In the genomic region with DNA sequence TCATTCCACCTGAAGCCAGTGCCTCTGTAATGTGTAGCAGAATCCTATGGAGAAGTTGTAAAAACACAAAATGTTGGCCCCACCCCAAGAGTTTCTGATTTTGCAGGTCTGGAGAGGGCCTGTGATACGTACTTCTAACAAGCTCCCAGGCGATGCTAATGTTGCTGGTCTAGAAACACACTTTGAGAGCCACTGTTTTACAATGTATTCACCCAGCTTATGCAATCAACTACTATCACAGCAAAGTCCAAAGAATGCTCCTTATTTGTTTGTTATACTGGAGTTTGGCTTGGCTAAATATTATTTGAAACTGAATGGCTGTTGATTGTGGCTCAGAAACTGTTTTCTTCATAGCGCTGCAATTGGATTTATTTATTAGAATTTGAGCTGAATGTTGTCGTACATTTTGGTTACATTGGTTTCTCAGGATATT, we compare ENCODE assay signal across 9 cellular contexts. TPM values are rescaled to one million over a fixed set of nuclear protein-coding genes. Genes with fewer than 3 reads are reported as not detected.
DNase-seq lines count a peak whose midpoint lies in the region; ATAC-seq and TF ChIP-seq lines count a peak whose summit lies in the region.
"Had no signal": no experiment of that assay in that cellular context is flagged by ENCODE, and none has a peak within 500 bp of the region (broad histone marks: within the 10 kb centered on the region; RNA-seq: fewer than 3 reads in every experiment).

No MANE protein-coding gene starts in this region.

- H3K4me3 ChIP-seq in GM23338 (no peak overlapping the region), Loucy (ENCODE audit: low read length, poor library complexity, severe bottlenecking) (no peak overlapping the region), left lung (no peak overlapping the region), neuronal stem cell (ENCODE audit: low read length in 2 of 2) (no peak overlapping the region), SJCRH30 (no peak overlapping the region)

- H3K9ac ChIP-seq in Loucy (ENCODE audit: low read depth, low read length, poor library complexity, severe bottlenecking): no peak overlapping the region
- H3K9ac ChIP-seq in neuronal stem cell (ENCODE audit: low read depth, low read length, poor library complexity): no peak overlapping the region

- WGBS in neuronal stem cell (ENCODE audit: extremely low coverage in 2 of 2, insufficient read length in 2 of 2, insufficient replicate concordance in 1 of 2), 2 donors: no CpG with 5 or more reads among the region's 4 CpGs

- H2BK12ac ChIP-seq in neuronal stem cell (ENCODE audit: low read length): no peak overlapping the region

- DNase-seq in GM23338 (ENCODE audit: low spot score): no peak
- no peak for DNase-seq in left lung
- DNase-seq in neuronal stem cell (ENCODE audit: low spot score): no peak
- DNase-seq in activated CD8-positive, alpha-beta memory T cell treated with anti-CD3 and anti-CD28 coated beads, Interleukin-2, amount 10 ng/mL, durations not matched to agents 7 days and 5 days: no peak
- no peak for DNase-seq in NCI-H146 treated with DMSO at 0.1 percent for 48 hours (lab: John Stamatoyannopoulos, UW; ENCODE audit: unreplicated experiment)
- DNase-seq in SJCRH30: no peak
- DNase-seq: Caco-2; CD4-positive, CD25-positive, alpha-beta regulatory T cell had no signal

- TF ChIP-seq CTCF in GM23338 (conservative IDR thresholded peaks at IDR 0.05; ENCODE audit: low read depth in 2 of 2) (no peak), Loucy (conservative IDR thresholded peaks at IDR 0.05; ENCODE audit: low read length) (no peak), left lung (IDR thresholded peaks at IDR 0.05) (no peak)

- H3F3A ChIP-seq in GM23338 (replicated peaks; ENCODE audit: low read depth) (no peaks in the 10 kb centered on the region), Loucy (ENCODE audit: low read depth) (no peaks in the 10 kb centered on the region)

- H3K4me1 Mint-ChIP-seq in GM23338: peaks cover 25% of the 10 kb centered on the region
- no peaks in the 10 kb centered on the region for H3K4me1 Mint-ChIP-seq in activated CD8-positive, alpha-beta memory T cell treated with anti-CD3 and anti-CD28 coated beads, Interleukin-2, amount 10 ng/mL, durations not matched to agents 7 days and 5 days
- H3K4me1 Mint-ChIP-seq: CD4-positive, CD25-positive, alpha-beta regulatory T cell had no signal

- H2AK5ac ChIP-seq in neuronal stem cell (ENCODE audit: low read depth, low read length): no peak overlapping the region

- no peak overlapping the region for H4K91ac ChIP-seq in neuronal stem cell (ENCODE audit: low read depth, low read length, poor library complexity)

- peaks cover 6% of the 10 kb centered on the region; the same call in 2 of the 3 replicates for H3K9me3 Mint-ChIP-seq in GM23338
- no peaks in the 10 kb centered on the region for H3K9me3 Mint-ChIP-seq in activated CD8-positive, alpha-beta memory T cell treated with anti-CD3 and anti-CD28 coated beads, Interleukin-2, amount 10 ng/mL, durations not matched to agents 7 days and 5 days (ENCODE audit: low read depth)
- H3K9me3 Mint-ChIP-seq: CD4-positive, CD25-positive, alpha-beta regulatory T cell had no signal

- H3K4me3 Mint-ChIP-seq in GM23338: no peak overlapping the region
- no peak overlapping the region for H3K4me3 Mint-ChIP-seq in activated CD8-positive, alpha-beta memory T cell treated with anti-CD3 and anti-CD28 coated beads, Interleukin-2, amount 10 ng/mL, durations not matched to agents 7 days and 5 days
- H3K4me3 Mint-ChIP-seq: CD4-positive, CD25-positive, alpha-beta regulatory T cell had no signal

- H3K27ac ChIP-seq in GM23338 (ENCODE audit: low read depth): no peak overlapping the region
- H3K27ac ChIP-seq in left lung: no peak overlapping the region
- H3K27ac ChIP-seq in neuronal stem cell (replicated peaks; ENCODE audit: low read length): no peak overlapping the region
- H3K27ac ChIP-seq in SJCRH30: no peak overlapping the region

- intact Hi-C loops in left lung (cut with DNase I): no loop called here

- no peaks in the 10 kb centered on the region for H3K9me3 ChIP-seq in Loucy (ENCODE audit: insufficient read depth, low read depth, low read length)
- H3K9me3 ChIP-seq in left lung: no peaks in the 10 kb centered on the region
- H3K9me3 ChIP-seq in neuronal stem cell (replicated peaks in 1 of 2; ENCODE audit: control insufficient read depth in 2 of 2, insufficient read depth in 1 of 2, low read depth in 1 of 2, low read length in 2 of 2): no peaks in the 10 kb centered on the region
- no peaks in the 10 kb centered on the region for H3K9me3 ChIP-seq in SJCRH30 (replicated peaks)
- H3K9me3 ChIP-seq: Caco-2 had no signal

- no peak overlapping the region for H4K8ac ChIP-seq in neuronal stem cell (ENCODE audit: low read depth, low read length)

- H3K4me1 ChIP-seq in GM23338 (ENCODE audit: insufficient read depth) (peaks cover 13% of the 10 kb centered on the region), Loucy (ENCODE audit: insufficient read depth, low read length, poor library complexity, severe bottlenecking) (no peaks in the 10 kb centered on the region), left lung (no peaks in the 10 kb centered on the region), neuronal stem cell (ENCODE audit: control insufficient read depth in 2 of 2, insufficient read depth in 1 of 2, low read depth in 1 of 2, low read length in 2 of 2) (peaks cover 0 to 3% of the 10 kb centered on the region in 2 donors), SJCRH30 (no peaks in the 10 kb centered on the region)

- H3K27me3 Mint-ChIP-seq in GM23338 (ENCODE audit: insufficient read depth, low read depth, poor library complexity): no peaks in the 10 kb centered on the region
- peaks cover 11% of the 10 kb centered on the region for H3K27me3 Mint-ChIP-seq in activated CD8-positive, alpha-beta memory T cell treated with anti-CD3 and anti-CD28 coated beads, Interleukin-2, amount 10 ng/mL, durations not matched to agents 7 days and 5 days

- H3K36me3 Mint-ChIP-seq in GM23338 (ENCODE audit: low read depth): peaks cover 5% of the 10 kb centered on the region; the same call in 1 of the 3 replicates
- H3K36me3 Mint-ChIP-seq in activated CD8-positive, alpha-beta memory T cell treated with anti-CD3 and anti-CD28 coated beads, Interleukin-2, amount 10 ng/mL, durations not matched to agents 7 days and 5 days: no peaks in the 10 kb centered on the region
- H3K36me3 Mint-ChIP-seq: CD4-positive, CD25-positive, alpha-beta regulatory T cell had no signal

- H3K9me2 ChIP-seq in GM23338 (ENCODE audit: insufficient read depth): no peaks in the 10 kb centered on the region
- H3K9me2 ChIP-seq in Loucy (replicated peaks; ENCODE audit: low read depth, low read length): no peaks in the 10 kb centered on the region

- no peak overlapping the region for H3K18ac ChIP-seq in neuronal stem cell (ENCODE audit: low read length)

- H2AFZ ChIP-seq in GM23338: peak overlapping the region; percentile 85; the same call in 1 of the 2 replicates
- H2AFZ ChIP-seq in Loucy (ENCODE audit: low read length): 0 out of 2 replicates have a peak overlapping the region, but pooled peaks have one; percentile 8
- peak overlapping the region; percentile 7 for H2AFZ ChIP-seq in neuronal stem cell (ENCODE audit: low read length)

- no peak overlapping the region for H2BK120ac ChIP-seq in neuronal stem cell (ENCODE audit: low read depth, low read length)

- H3K79me1 ChIP-seq in neuronal stem cell (ENCODE audit: low read depth, low read length): no peaks in the 10 kb centered on the region

- no peak for ATAC-seq in GM23338
- peak; percentile 64 for ATAC-seq in left lung
- ATAC-seq in activated CD8-positive, alpha-beta memory T cell treated with anti-CD3 and anti-CD28 coated beads, Interleukin-2, amount 10 ng/mL, durations not matched to agents 7 days and 5 days: no peak

- H3K4me2 ChIP-seq in GM23338 (no peak overlapping the region), Loucy (ENCODE audit: low read depth, low read length, poor library complexity, severe bottlenecking) (no peak overlapping the region), neuronal stem cell (ENCODE audit: insufficient read depth, low read length, poor library complexity, severe bottlenecking) (no peak overlapping the region)

- H3K23ac ChIP-seq in neuronal stem cell (ENCODE audit: low read depth, low read length, poor library complexity): no peak overlapping the region

- H2BK5ac ChIP-seq in neuronal stem cell (ENCODE audit: low read length): no peak overlapping the region

- H3K27ac Mint-ChIP-seq in GM23338: no peak overlapping the region
- no peak overlapping the region for H3K27ac Mint-ChIP-seq in activated CD8-positive, alpha-beta memory T cell treated with anti-CD3 and anti-CD28 coated beads, Interleukin-2, amount 10 ng/mL, durations not matched to agents 7 days and 5 days

- no peak overlapping the region for H3K14ac ChIP-seq in neuronal stem cell (ENCODE audit: low read length)

- H2BK15ac ChIP-seq in neuronal stem cell (ENCODE audit: low read length): no peak overlapping the region

- H3K79me2 ChIP-seq in GM23338 (replicated peaks; ENCODE audit: insufficient read depth): no peaks in the 10 kb centered on the region
- no peaks in the 10 kb centered on the region for H3K79me2 ChIP-seq in Loucy (ENCODE audit: insufficient read depth, low read length)

- H4K20me1 ChIP-seq in GM23338 (replicated peaks; ENCODE audit: insufficient read depth): no peaks in the 10 kb centered on the region
- no peaks in the 10 kb centered on the region for H4K20me1 ChIP-seq in Loucy (ENCODE audit: insufficient read depth, low read length, poor library complexity, severe bottlenecking)

- CTCF ChIA-PET in activated CD8-positive, alpha-beta memory T cell treated with anti-CD3 and anti-CD28 coated beads, Interleukin-2, amount 10 ng/mL, durations not matched to agents 7 days and 5 days (lab: Charles Lee): no interaction called here

- H3K27me3 ChIP-seq in GM23338 (ENCODE audit: insufficient read depth) (no peaks in the 10 kb centered on the region), Loucy (ENCODE audit: insufficient read depth, low read length, poor library complexity, severe bottlenecking) (no peaks in the 10 kb centered on the region), left lung (no peaks in the 10 kb centered on the region), neuronal stem cell (ENCODE audit: control insufficient read depth in 3 of 3, insufficient read depth in 3 of 3, low read depth in 1 of 3, low read length in 3 of 3) (peaks cover 0 to 6% (median 0%) of the 10 kb centered on the region in 3 experiments), SJCRH30 (no peaks in the 10 kb centered on the region)

- no peaks in the 10 kb centered on the region for H3K36me3 ChIP-seq in GM23338 (ENCODE audit: insufficient read depth)
- H3K36me3 ChIP-seq in Loucy (ENCODE audit: insufficient read depth, low read length): no peaks in the 10 kb centered on the region
- H3K36me3 ChIP-seq in left lung: no peaks in the 10 kb centered on the region
- no peaks in the 10 kb centered on the region for H3K36me3 ChIP-seq in neuronal stem cell (replicated peaks in 1 of 2; ENCODE audit: control insufficient read depth in 2 of 2, insufficient read depth in 2 of 2, low read length in 2 of 2)
- no peaks in the 10 kb centered on the region for H3K36me3 ChIP-seq in SJCRH30

- no peak overlapping the region for H3K4ac ChIP-seq in neuronal stem cell (ENCODE audit: low read length)

RNA-seq across cellular contexts. Expression of gene DNAJB9, which starts 44.3 kb away (rescaled TPM):
- total RNA-seq in GM23338 (2014; rRNA removed; shearing (Covaris generic)): 14.4 and 16.0 TPM in 2 replicates
- 7.3 and 8.4 TPM in 2 replicates for polyA plus RNA-seq in GM23338 (2016; fragmentation: Nextera tagmentation; extraction: Ambion mirVana)
- total RNA-seq in left lung: 10 to 100 TPM; 26.2 to 34.3 TPM
- 14.3 TPM for polyA plus RNA-seq in neuronal stem cell (2013, experiment 1 of 2)
- 13.6 TPM for polyA plus RNA-seq in neuronal stem cell (2013, experiment 2 of 2)
- 10 to 100 TPM in 1 of 2 experiments, 1 to 10 TPM in 1; 5.5 to 11.5 TPM for total RNA-seq in activated CD8-positive, alpha-beta memory T cell treated with anti-CD3 and anti-CD28 coated beads, Interleukin-2, amount 10 ng/mL, durations not matched to agents 7 days and 5 days
- 18.4 and 18.5 TPM in 2 replicates for total RNA-seq in SJCRH30 (2014; rRNA removed; shearing (Covaris generic))

RNA-seq across cellular contexts. Expression of gene THAP5, which starts 44.5 kb away (rescaled TPM):
- total RNA-seq in GM23338 (2014; rRNA removed; shearing (Covaris generic)): 32.3 and 36.0 TPM in 2 replicates
- polyA plus RNA-seq in GM23338 (2016; fragmentation: Nextera tagmentation; extraction: Ambion mirVana): 15.2 and 18.2 TPM in 2 replicates
- total RNA-seq in left lung: 10 to 100 TPM; 19.4 to 24.3 TPM
- 28.5 TPM for polyA plus RNA-seq in neuronal stem cell (2013, experiment 1 of 2)
- 31.2 TPM for polyA plus RNA-seq in neuronal stem cell (2013, experiment 2 of 2)
- 10 to 100 TPM; 27.2 to 28.6 TPM for total RNA-seq in activated CD8-positive, alpha-beta memory T cell treated with anti-CD3 and anti-CD28 coated beads, Interleukin-2, amount 10 ng/mL, durations not matched to agents 7 days and 5 days
- 45.4 and 52.1 TPM in 2 replicates for total RNA-seq in SJCRH30 (2014; rRNA removed; shearing (Covaris generic))

Comparison
In these comparisons a context has a peak if more than half of its experiments do, and no peak if none do; other contexts are left out.
1. H2AFZ ChIP-seq: peak in every context shown above with its lines; median percentile 85 in GM23338; 8 in Loucy; 7 in neuronal stem cell.